ENCODE assay signal across 8 cellular contexts in genomic region chr1:101026394-101026788, GRCh38. TPM values are rescaled to one million over a fixed set of nuclear protein-coding genes. Genes with fewer than 3 reads are reported as not detected.
DNase-seq lines count a peak whose midpoint lies in the region; ATAC-seq and TF ChIP-seq lines count a peak whose summit lies in the region.

No MANE protein-coding gene starts in this region.

- H3K27ac Mint-ChIP-seq in activated CD4-positive, alpha-beta memory T cell treated with anti-CD3 and anti-CD28 coated beads, Interleukin-2, amount 10 ng/mL, durations not matched to agents 7 days and 5 days: peak overlapping the region; percentile 86
- H3K27ac Mint-ChIP-seq in stimulated activated naive CD8-positive, alpha-beta T cell treated with anti-CD3 and anti-CD28 coated beads, Interleukin-15, amount 100 ng/mL, for 72 hours: peak overlapping the region; percentile 92 to 99

- H3K36me3 Mint-ChIP-seq in activated CD4-positive, alpha-beta memory T cell treated with anti-CD3 and anti-CD28 coated beads, Interleukin-2, amount 10 ng/mL, durations not matched to agents 7 days and 5 days (ENCODE audit: low read depth): peaks cover 55% of the 10 kb centered on the region

- intact Hi-C loops in mucosa of descending colon (cut with DNase I, micrococcal nuclease): no loop called here

- H3K4me1 ChIP-seq in mucosa of descending colon (ENCODE audit: low read depth): peaks cover 12% of the 10 kb centered on the region

- no peaks in the 10 kb centered on the region for H3K9me3 ChIP-seq in mucosa of descending colon

- peaks cover 3% of the 10 kb centered on the region for H3K9me3 Mint-ChIP-seq in activated CD4-positive, alpha-beta memory T cell treated with anti-CD3 and anti-CD28 coated beads, Interleukin-2, amount 10 ng/mL, durations not matched to agents 7 days and 5 days
- peaks cover 0 to 5% of the 10 kb centered on the region in 2 donors for H3K9me3 Mint-ChIP-seq in stimulated activated naive CD8-positive, alpha-beta T cell treated with anti-CD3 and anti-CD28 coated beads, Interleukin-15, amount 100 ng/mL, for 72 hours

- H3K4me3 ChIP-seq in iPS-11a (ENCODE audit: low read depth, low read length) (peak overlapping the region; percentile 52), mucosa of descending colon (no peak overlapping the region)

- H3K4me1 Mint-ChIP-seq in activated CD4-positive, alpha-beta memory T cell treated with anti-CD3 and anti-CD28 coated beads, Interleukin-2, amount 10 ng/mL, durations not matched to agents 7 days and 5 days: peaks cover 67% of the 10 kb centered on the region
- peaks cover 67% of the 10 kb centered on the region for H3K4me1 Mint-ChIP-seq in stimulated activated naive CD8-positive, alpha-beta T cell treated with anti-CD3 and anti-CD28 coated beads, Interleukin-15, amount 100 ng/mL, for 72 hours

- DNase-seq in NCI-H82 (lab: John Stamatoyannopoulos, UW) (peak; percentile 62), NCI-H82 treated with DMSO at 0.1 percent for 48 hours (lab: John Stamatoyannopoulos, UW; ENCODE audit: unreplicated experiment) (no peak), erythroblast (lab: John Stamatoyannopoulos, UW) (no peak), NCI-H1092 (lab: John Stamatoyannopoulos, UW) (no peak), mucosa of descending colon (no peak)
- DNase-seq in activated CD4-positive, alpha-beta memory T cell treated with anti-CD3 and anti-CD28 coated beads, Interleukin-2, amount 10 ng/mL, durations not matched to agents 7 days and 5 days: no peak
- no peak for DNase-seq in stimulated activated naive CD8-positive, alpha-beta T cell treated with anti-CD3 and anti-CD28 coated beads, Interleukin-15, amount 100 ng/mL, for 72 hours

- H3K27me3 Mint-ChIP-seq in activated CD4-positive, alpha-beta memory T cell treated with anti-CD3 and anti-CD28 coated beads, Interleukin-2, amount 10 ng/mL, durations not matched to agents 7 days and 5 days: no peaks in the 10 kb centered on the region
- no peaks in the 10 kb centered on the region for H3K27me3 Mint-ChIP-seq in stimulated activated naive CD8-positive, alpha-beta T cell treated with anti-CD3 and anti-CD28 coated beads, Interleukin-15, amount 100 ng/mL, for 72 hours

- H3K36me3 ChIP-seq in mucosa of descending colon (ENCODE audit: low read depth): no peaks in the 10 kb centered on the region

- POLR2A ChIA-PET in activated CD4-positive, alpha-beta memory T cell treated with anti-CD3 and anti-CD28 coated beads, Interleukin-2, amount 10 ng/mL, durations not matched to agents 7 days and 5 days (lab: Charles Lee): interaction anchor here (0.6 to 8.0 kb wide), 22 partner anchors 10 to 265 kb away, joined by 3 to 82 read pairs (median 4); partner anchors contain the start of gene S1PR1

- no peak for TF ChIP-seq CTCF in mucosa of descending colon (IDR thresholded peaks at IDR 0.05)

- H3K4me3 Mint-ChIP-seq in activated CD4-positive, alpha-beta memory T cell treated with anti-CD3 and anti-CD28 coated beads, Interleukin-2, amount 10 ng/mL, durations not matched to agents 7 days and 5 days: peak overlapping the region; percentile 97
- H3K4me3 Mint-ChIP-seq in stimulated activated naive CD8-positive, alpha-beta T cell treated with anti-CD3 and anti-CD28 coated beads, Interleukin-15, amount 100 ng/mL, for 72 hours: peak overlapping the region; percentile 85 to 87

- CTCF ChIA-PET in activated CD4-positive, alpha-beta memory T cell treated with anti-CD3 and anti-CD28 coated beads, Interleukin-2, amount 10 ng/mL, durations not matched to agents 7 days and 5 days (lab: Charles Lee): interaction anchor here (0.8 to 3.0 kb wide), 5 partner anchors 24 to 283 kb away, joined by 3 to 15 read pairs (median 3); no protein-coding TSS in a partner anchor

- no peak for TF ChIP-seq POLR2A in erythroblast (IDR thresholded peaks at IDR 0.05; ENCODE audit: low read length)

- no peak for ATAC-seq in stimulated activated naive CD8-positive, alpha-beta T cell treated with anti-CD3 and anti-CD28 coated beads, Interleukin-15, amount 100 ng/mL, for 72 hours
- no peak for ATAC-seq in mucosa of descending colon

RNA-seq across cellular contexts. Expression of gene DPH5, which starts 0.8 kb away (rescaled TPM):
- 10 to 100 TPM; 25.5 to 33.2 TPM for total RNA-seq in activated CD4-positive, alpha-beta memory T cell treated with anti-CD3 and anti-CD28 coated beads, Interleukin-2, amount 10 ng/mL, durations not matched to agents 7 days and 5 days
- total RNA-seq in mucosa of descending colon: 10 to 100 TPM; 15.4 to 23.1 (median 22.3) TPM
